In genomic region chr15:28834957-28835585, GRCh38 we compare ENCODE assay signal across 4 cellular contexts. TPM values are rescaled to one million over a fixed set of nuclear protein-coding genes. Genes with fewer than 3 reads are reported as not detected.
"Had no signal": no experiment of that assay in that cellular context is flagged by ENCODE, and none has a peak within 500 bp of the region (broad histone marks: within the 10 kb centered on the region; RNA-seq: fewer than 3 reads in every experiment).

No MANE protein-coding gene starts in this region.

RNA-seq across cellular contexts. Expression of gene GOLGA6L7, which starts 13.4 kb away (rescaled TPM):
- total RNA-seq: HT-29, HT1080, IMR-90 had no signal
- polyA plus RNA-seq: IgD-negative memory B cell, IMR-90 had no signal

RNA-seq across cellular contexts. Expression of gene APBA2, which starts 50.7 kb away (rescaled TPM):
- total RNA-seq: HT-29 had no signal
